Comparison of ENCODE assay signal across 1 cellular context in genomic region chr18:23671564-23671963, GRCh38.
TF ChIP-seq lines count a peak whose summit lies in the region.

No MANE protein-coding gene starts in this region.

TF ChIP-seq in GM23338, 12 proteins besides CTCF, POLR2A, EP300 and RAD21 (continued from another document):
- TF ChIP-seq, protein P1, sequence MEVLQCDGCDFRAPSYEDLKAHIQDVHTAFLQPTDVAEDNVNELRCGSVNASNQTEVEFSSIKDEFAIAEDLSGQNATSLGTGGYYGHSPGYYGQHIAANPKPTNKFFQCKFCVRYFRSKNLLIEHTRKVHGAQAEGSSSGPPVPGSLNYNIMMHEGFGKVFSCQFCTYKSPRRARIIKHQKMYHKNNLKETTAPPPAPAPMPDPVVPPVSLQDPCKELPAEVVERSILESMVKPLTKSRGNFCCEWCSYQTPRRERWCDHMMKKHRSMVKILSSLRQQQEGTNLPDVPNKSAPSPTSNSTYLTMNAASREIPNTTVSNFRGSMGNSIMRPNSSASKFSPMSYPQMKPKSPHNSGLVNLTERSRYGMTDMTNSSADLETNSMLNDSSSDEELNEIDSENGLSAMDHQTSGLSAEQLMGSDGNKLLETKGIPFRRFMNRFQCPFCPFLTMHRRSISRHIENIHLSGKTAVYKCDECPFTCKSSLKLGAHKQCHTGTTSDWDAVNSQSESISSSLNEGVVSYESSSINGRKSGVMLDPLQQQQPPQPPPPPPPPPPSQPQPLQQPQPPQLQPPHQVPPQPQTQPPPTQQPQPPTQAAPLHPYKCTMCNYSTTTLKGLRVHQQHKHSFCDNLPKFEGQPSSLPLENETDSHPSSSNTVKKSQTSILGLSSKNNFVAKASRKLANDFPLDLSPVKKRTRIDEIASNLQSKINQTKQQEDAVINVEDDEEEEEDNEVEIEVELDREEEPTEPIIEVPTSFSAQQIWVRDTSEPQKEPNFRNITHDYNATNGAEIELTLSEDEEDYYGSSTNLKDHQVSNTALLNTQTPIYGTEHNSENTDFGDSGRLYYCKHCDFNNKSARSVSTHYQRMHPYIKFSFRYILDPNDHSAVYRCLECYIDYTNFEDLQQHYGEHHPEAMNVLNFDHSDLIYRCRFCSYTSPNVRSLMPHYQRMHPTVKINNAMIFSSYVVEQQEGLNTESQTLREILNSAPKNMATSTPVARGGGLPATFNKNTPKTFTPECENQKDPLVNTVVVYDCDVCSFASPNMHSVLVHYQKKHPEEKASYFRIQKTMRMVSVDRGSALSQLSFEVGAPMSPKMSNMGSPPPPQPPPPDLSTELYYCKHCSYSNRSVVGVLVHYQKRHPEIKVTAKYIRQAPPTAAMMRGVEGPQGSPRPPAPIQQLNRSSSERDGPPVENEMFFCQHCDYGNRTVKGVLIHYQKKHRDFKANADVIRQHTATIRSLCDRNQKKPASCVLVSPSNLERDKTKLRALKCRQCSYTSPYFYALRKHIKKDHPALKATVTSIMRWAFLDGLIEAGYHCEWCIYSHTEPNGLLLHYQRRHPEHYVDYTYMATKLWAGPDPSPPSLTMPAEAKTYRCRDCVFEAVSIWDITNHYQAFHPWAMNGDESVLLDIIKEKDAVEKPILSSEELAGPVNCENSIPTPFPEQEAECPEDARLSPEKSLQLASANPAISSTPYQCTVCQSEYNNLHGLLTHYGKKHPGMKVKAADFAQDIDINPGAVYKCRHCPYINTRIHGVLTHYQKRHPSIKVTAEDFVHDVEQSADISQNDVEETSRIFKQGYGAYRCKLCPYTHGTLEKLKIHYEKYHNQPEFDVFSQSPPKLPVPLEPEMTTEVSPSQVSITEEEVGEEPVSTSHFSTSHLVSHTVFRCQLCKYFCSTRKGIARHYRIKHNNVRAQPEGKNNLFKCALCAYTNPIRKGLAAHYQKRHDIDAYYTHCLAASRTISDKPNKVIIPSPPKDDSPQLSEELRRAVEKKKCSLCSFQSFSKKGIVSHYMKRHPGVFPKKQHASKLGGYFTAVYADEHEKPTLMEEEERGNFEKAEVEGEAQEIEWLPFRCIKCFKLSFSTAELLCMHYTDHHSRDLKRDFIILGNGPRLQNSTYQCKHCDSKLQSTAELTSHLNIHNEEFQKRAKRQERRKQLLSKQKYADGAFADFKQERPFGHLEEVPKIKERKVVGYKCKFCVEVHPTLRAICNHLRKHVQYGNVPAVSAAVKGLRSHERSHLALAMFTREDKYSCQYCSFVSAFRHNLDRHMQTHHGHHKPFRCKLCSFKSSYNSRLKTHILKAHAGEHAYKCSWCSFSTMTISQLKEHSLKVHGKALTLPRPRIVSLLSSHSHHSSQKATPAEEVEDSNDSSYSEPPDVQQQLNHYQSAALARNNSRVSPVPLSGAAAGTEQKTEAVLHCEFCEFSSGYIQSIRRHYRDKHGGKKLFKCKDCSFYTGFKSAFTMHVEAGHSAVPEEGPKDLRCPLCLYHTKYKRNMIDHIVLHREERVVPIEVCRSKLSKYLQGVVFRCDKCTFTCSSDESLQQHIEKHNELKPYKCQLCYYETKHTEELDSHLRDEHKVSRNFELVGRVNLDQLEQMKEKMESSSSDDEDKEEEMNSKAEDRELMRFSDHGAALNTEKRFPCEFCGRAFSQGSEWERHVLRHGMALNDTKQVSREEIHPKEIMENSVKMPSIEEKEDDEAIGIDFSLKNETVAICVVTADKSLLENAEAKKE (CRISPR knock-in tag; IDR thresholded peaks at IDR 0.05) = no peak
- no peak for TF ChIP-seq REST (IDR thresholded peaks at IDR 0.05; ENCODE audit: unreplicated experiment)
- TF ChIP-seq POLR2AphosphoS5 (IDR thresholded peaks at IDR 0.05; ENCODE audit: low read depth) = no peak
- no peak for TF ChIP-seq EZH2phosphoT487 (IDR thresholded peaks at IDR 0.05; ENCODE audit: unreplicated experiment)
- no peak for TF ChIP-seq STAT1 (IDR thresholded peaks at IDR 0.05; ENCODE audit: unreplicated experiment)
- TF ChIP-seq ZNF114 (CRISPR knock-in tag; IDR thresholded peaks at IDR 0.05) = no peak
- TF ChIP-seq ZNF331 (CRISPR knock-in tag; IDR thresholded peaks at IDR 0.05; ENCODE audit: low read depth) = no peak
